In genomic region chr11:110074499-110074898, GRCh38 we compare ENCODE assay signal across 1 cellular context.
TF ChIP-seq lines count a peak whose summit lies in the region.

No MANE protein-coding gene starts in this region.

TF ChIP-seq in K562, 482 proteins besides CTCF, POLR2A, EP300 and RAD21 (continued from another document):
- TF ChIP-seq ZBTB17 (CRISPR knock-in tag; IDR thresholded peaks at IDR 0.05) (0 out of 2 replicates have a peak, but pooled peaks have one; percentile 23), PBX2 (CRISPR knock-in tag; IDR thresholded peaks at IDR 0.05; ENCODE audit: low read depth) (no peak), PBX2 (tag; conservative IDR thresholded peaks at IDR 0.05; ENCODE audit: low read depth) (peak; percentile 51; the same call in 1 of the 2 replicates)
